ENCODE assay signal across 29 cellular contexts in the genomic region with DNA sequence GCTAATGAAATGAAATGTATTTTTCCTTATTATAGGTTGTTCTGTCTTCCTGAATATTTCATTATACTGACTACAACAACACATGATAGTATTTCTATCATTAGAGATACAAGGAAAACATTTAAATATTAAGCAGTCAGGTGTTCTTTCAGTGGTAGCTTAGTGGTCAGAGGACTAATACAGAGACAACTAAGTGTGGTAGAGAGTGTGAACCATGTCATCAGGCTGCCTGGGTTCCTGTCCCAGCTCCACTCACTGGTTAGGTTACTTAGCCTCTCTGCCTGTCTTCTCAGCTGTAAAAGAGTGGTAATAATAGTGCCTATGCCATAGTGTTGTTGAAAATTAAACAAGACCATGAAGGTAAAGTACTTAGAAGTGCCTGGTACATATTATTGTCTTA. TPM values are rescaled to one million over a fixed set of nuclear protein-coding genes. Genes with fewer than 3 reads are reported as not detected.
DNase-seq lines count a peak whose midpoint lies in the region; ATAC-seq, FAIRE-seq and TF ChIP-seq lines count a peak whose summit lies in the region.
"Had no signal": no experiment of that assay in that cellular context is flagged by ENCODE, and none has a peak within 500 bp of the region (broad histone marks: within the 10 kb centered on the region; RNA-seq: fewer than 3 reads in every experiment).

No MANE protein-coding gene starts in this region.

- H4K20me1 ChIP-seq in PC-3 (ENCODE audit: low read length): peaks cover 46% of the 10 kb centered on the region

- ATAC-seq in PC-3: no peak
- ATAC-seq: activated T-cell treated with anti-CD3 and anti-CD28 coated beads, Interleukin-2, amount 50 U/mL, for 72 hours; psoas muscle had no signal

- no peak for DNase-seq in D721Med (ENCODE audit: insufficient read length, low spot score)
- DNase-seq in GM20000 (ENCODE audit: low spot score): peak; percentile 13
- DNase-seq in PC-3: no peak
- peak; percentile 24 to 34 (median 26) for DNase-seq in immature natural killer cell
- DNase-seq in HCEC 1CT: no peak
- no peak for DNase-seq in dermis blood vessel endothelial cell
- no peak for DNase-seq in amniotic stem cell (lab: John Stamatoyannopoulos, UW)
- DNase-seq in colonic mucosa: no peak
- DNase-seq: activated CD4-positive, alpha-beta T cell treated with anti-CD3 and anti-CD28 coated beads for 4 hours; activated naive CD4-positive, alpha-beta T cell treated with anti-CD3 and anti-CD28 coated beads, Interleukin-2, amount 10 ng/mL, durations not matched to agents 7 days and 5 days; activated T-cell treated with anti-CD3 and anti-CD28 coated beads, Interleukin-2, amount 50 U/mL, for 72 hours; anterior cingulate cortex; C1 segment of cervical spinal cord; foreskin fibroblast; KG1; left ventricle myocardium inferior; NCI-H1092; NCI-H1930; NCI-H2227 treated with DMSO at 0.1 percent for 48 hours; NCI-H774; PC-9; psoas muscle; SJCRH30; stimulated activated CD4-positive, alpha-beta T cell treated with anti-CD3 and anti-CD28 coated beads, Interleukin-1b, Interleukin-23, amount 100 ng/mL, for 48 hours had no signal

- peak overlapping the region; percentile 40 to 94 (median 76) for H3K27ac Mint-ChIP-seq in immature natural killer cell
- H3K27ac Mint-ChIP-seq: activated naive CD4-positive, alpha-beta T cell treated with anti-CD3 and anti-CD28 coated beads, Interleukin-2, amount 10 ng/mL, durations not matched to agents 7 days and 5 days; neural progenitor cell; T-helper 1 cell treated with Interleukin-12 subunit alpha and Interleukin-12 subunit beta and Interleukin-4 antibody, amounts not matched to agents 30 μg/mL and 1 μg/mL, for 36 hours had no signal

- H3F3A ChIP-seq in PC-3 (ENCODE audit: low read length, unreplicated experiment): no peaks in the 10 kb centered on the region

- H3K27ac ChIP-seq in PC-3 (ENCODE audit: low read length): no peak overlapping the region
- H3K27ac ChIP-seq in colonic mucosa: no peak overlapping the region
- H3K27ac ChIP-seq: left ventricle myocardium inferior, neural progenitor cell, PC-9, psoas muscle, SJCRH30, skin epidermis, suprapubic skin had no signal

- intact Hi-C loops in PC-3 (cut with micrococcal nuclease): no loop called here
- intact Hi-C loops in colonic mucosa (cut with DNase I): no loop called here

- H3K36me3 ChIP-seq in PC-3 (ENCODE audit: low read depth, low read length) (peaks cover 41% of the 10 kb centered on the region), colonic mucosa (no peaks in the 10 kb centered on the region)
- H3K36me3 ChIP-seq: neural progenitor cell had no signal

- CTCF ChIA-PET in PC-3 (lab: Charles Lee): no interaction called here

- peaks cover 11 to 22% (median 15%) of the 10 kb centered on the region in 3 donors for H3K36me3 Mint-ChIP-seq in immature natural killer cell

- H3K9ac ChIP-seq in PC-3 (ENCODE audit: low read length) (no peak overlapping the region), colonic mucosa (ENCODE audit: low read depth in 2 of 2, low read length in 2 of 2) (no peak overlapping the region)
- H3K9ac ChIP-seq: neural progenitor cell had no signal

- no peak overlapping the region for H3K4me3 ChIP-seq in PC-3 (ENCODE audit: low read length)
- H3K4me3 ChIP-seq in colonic mucosa: no peak overlapping the region
- H3K4me3 ChIP-seq: neural progenitor cell, PC-9, psoas muscle, SJCRH30, skin epidermis had no signal

- POLR2A ChIA-PET in PC-3 (lab: Charles Lee; ENCODE audit: unreplicated experiment): no interaction called here

- H3K4me3 Mint-ChIP-seq in immature natural killer cell: peak overlapping the region in 3 of 5 donors; percentile 8 to 65 (median 34)
- H3K4me3 Mint-ChIP-seq: activated naive CD4-positive, alpha-beta T cell treated with anti-CD3 and anti-CD28 coated beads, Interleukin-2, amount 10 ng/mL, durations not matched to agents 7 days and 5 days; neural progenitor cell; T-helper 1 cell treated with Interleukin-12 subunit alpha and Interleukin-12 subunit beta and Interleukin-4 antibody, amounts not matched to agents 30 μg/mL and 1 μg/mL, for 36 hours had no signal

- no TSS peak for BruUV-seq in PC-3 (replicated peaks; lab: Mats Ljungman, UMichigan)

- no peaks in the 10 kb centered on the region for H3K9me3 Mint-ChIP-seq in immature natural killer cell
- H3K9me3 Mint-ChIP-seq: activated naive CD4-positive, alpha-beta T cell treated with anti-CD3 and anti-CD28 coated beads, Interleukin-2, amount 10 ng/mL, durations not matched to agents 7 days and 5 days; activated T-cell treated with anti-CD3 and anti-CD28 coated beads, Interleukin-2, amount 50 U/mL, for 72 hours; neural progenitor cell; T-helper 1 cell treated with Interleukin-12 subunit alpha and Interleukin-12 subunit beta and Interleukin-4 antibody, amounts not matched to agents 30 μg/mL and 1 μg/mL, for 36 hours had no signal

- H3K4me1 ChIP-seq in PC-3 (ENCODE audit: insufficient read depth, low read length) (peaks cover 43% of the 10 kb centered on the region), colonic mucosa (peaks cover 6% of the 10 kb centered on the region)

- H3K27me3 ChIP-seq in PC-3 (ENCODE audit: low read length): no peaks in the 10 kb centered on the region
- H3K27me3 ChIP-seq in colonic mucosa: no peaks in the 10 kb centered on the region
- H3K27me3 ChIP-seq: neural progenitor cell, SJCRH30, suprapubic skin had no signal

- H3K79me2 ChIP-seq in PC-3 (ENCODE audit: low read length): peaks cover 90% of the 10 kb centered on the region

- H3K9me2 ChIP-seq in PC-3 (replicated peaks; ENCODE audit: low read length): no peaks in the 10 kb centered on the region

- H3K9me3 ChIP-seq in PC-3 (ENCODE audit: low read length) (no peaks in the 10 kb centered on the region), colonic mucosa (no peaks in the 10 kb centered on the region)
- H3K9me3 ChIP-seq: left ventricle myocardium inferior, psoas muscle, SJCRH30, suprapubic skin had no signal

- TF ChIP-seq CTCF in D721Med (IDR thresholded peaks at IDR 0.05; ENCODE audit: insufficient read depth, missing control alignments) (no peak), GM20000 (IDR thresholded peaks at IDR 0.05; ENCODE audit: extremely low read depth, missing control alignments) (no peak), PC-3 (conservative IDR thresholded peaks at IDR 0.05; ENCODE audit: low read depth, low read length) (no peak), colonic mucosa (IDR thresholded peaks at IDR 0.05) (no peak)

- H3K27me3 Mint-ChIP-seq in immature natural killer cell (ENCODE audit: low read depth in 3 of 3): peaks cover 5 to 26% (median 11%) of the 10 kb centered on the region in 3 donors
- H3K27me3 Mint-ChIP-seq: activated naive CD4-positive, alpha-beta T cell treated with anti-CD3 and anti-CD28 coated beads, Interleukin-2, amount 10 ng/mL, durations not matched to agents 7 days and 5 days had no signal

- peaks cover 60 to 75% of the 10 kb centered on the region in 2 donors for H3K4me1 Mint-ChIP-seq in immature natural killer cell

- FAIRE-seq in D721Med (lab: Jason Lieb, UNC): peak; percentile 21
- FAIRE-seq: H1 had no signal

- peak overlapping the region; percentile 91; the same call in 1 of the 2 replicates for H3K4me2 ChIP-seq in PC-3 (ENCODE audit: low read length)
- H3K4me2 ChIP-seq: neural progenitor cell, PC-9 had no signal

- H2AFZ ChIP-seq in PC-3 (ENCODE audit: low read length): no peak overlapping the region
- H2AFZ ChIP-seq: neural progenitor cell, PC-9 had no signal

RNA-seq across cellular contexts. Expression of gene UAP1, which starts 3.9 kb away (rescaled TPM):
- 116 and 118 TPM in 2 replicates for total RNA-seq in PC-3 (2014; rRNA removed)
- polyA plus RNA-seq in immature natural killer cell: 10 to 100 TPM; 49.0 to 87.1 (median 57.0) TPM
- 66.2 and 72.1 TPM in 2 replicates for total RNA-seq in dermis blood vessel endothelial cell
- 100 to 1,000 TPM in 1 of 2 donors, 10 to 100 TPM in 1; 79.5 to 144 TPM for total RNA-seq in colonic mucosa

Comparison
In these comparisons a context has a peak if more than half of its experiments do, and no peak if none do; other contexts are left out.
1. DNase-seq: peak in GM20000 (single experiment) and immature natural killer cell (3 of 3); none in D721Med (single experiment), PC-3 (single experiment), HCEC 1CT (single experiment), dermis blood vessel endothelial cell (single experiment), amniotic stem cell (single experiment) and colonic mucosa (single experiment).